2 cellular contexts compared by ENCODE assay signal in genomic region chr2:208274748-208275147, GRCh38.
TF ChIP-seq lines count a peak whose summit lies in the region.

No MANE protein-coding gene starts in this region.

TF ChIP-seq in GM23338, 12 proteins besides CTCF, POLR2A, EP300 and RAD21:
- TF ChIP-seq EZH2 (IDR thresholded peaks at IDR 0.05; ENCODE audit: low read depth, unreplicated experiment): no peak
- TF ChIP-seq CREB1 (CRISPR knock-in tag; IDR thresholded peaks at IDR 0.05; ENCODE audit: low read depth): no peak
- no peak for TF ChIP-seq EZH2phosphoT487 (IDR thresholded peaks at IDR 0.05; ENCODE audit: unreplicated experiment)
- no peak for TF ChIP-seq STAT1 (IDR thresholded peaks at IDR 0.05; ENCODE audit: unreplicated experiment)
- no peak for TF ChIP-seq ZNF331 (CRISPR knock-in tag; IDR thresholded peaks at IDR 0.05; ENCODE audit: low read depth)
- TF ChIP-seq, protein P1, sequence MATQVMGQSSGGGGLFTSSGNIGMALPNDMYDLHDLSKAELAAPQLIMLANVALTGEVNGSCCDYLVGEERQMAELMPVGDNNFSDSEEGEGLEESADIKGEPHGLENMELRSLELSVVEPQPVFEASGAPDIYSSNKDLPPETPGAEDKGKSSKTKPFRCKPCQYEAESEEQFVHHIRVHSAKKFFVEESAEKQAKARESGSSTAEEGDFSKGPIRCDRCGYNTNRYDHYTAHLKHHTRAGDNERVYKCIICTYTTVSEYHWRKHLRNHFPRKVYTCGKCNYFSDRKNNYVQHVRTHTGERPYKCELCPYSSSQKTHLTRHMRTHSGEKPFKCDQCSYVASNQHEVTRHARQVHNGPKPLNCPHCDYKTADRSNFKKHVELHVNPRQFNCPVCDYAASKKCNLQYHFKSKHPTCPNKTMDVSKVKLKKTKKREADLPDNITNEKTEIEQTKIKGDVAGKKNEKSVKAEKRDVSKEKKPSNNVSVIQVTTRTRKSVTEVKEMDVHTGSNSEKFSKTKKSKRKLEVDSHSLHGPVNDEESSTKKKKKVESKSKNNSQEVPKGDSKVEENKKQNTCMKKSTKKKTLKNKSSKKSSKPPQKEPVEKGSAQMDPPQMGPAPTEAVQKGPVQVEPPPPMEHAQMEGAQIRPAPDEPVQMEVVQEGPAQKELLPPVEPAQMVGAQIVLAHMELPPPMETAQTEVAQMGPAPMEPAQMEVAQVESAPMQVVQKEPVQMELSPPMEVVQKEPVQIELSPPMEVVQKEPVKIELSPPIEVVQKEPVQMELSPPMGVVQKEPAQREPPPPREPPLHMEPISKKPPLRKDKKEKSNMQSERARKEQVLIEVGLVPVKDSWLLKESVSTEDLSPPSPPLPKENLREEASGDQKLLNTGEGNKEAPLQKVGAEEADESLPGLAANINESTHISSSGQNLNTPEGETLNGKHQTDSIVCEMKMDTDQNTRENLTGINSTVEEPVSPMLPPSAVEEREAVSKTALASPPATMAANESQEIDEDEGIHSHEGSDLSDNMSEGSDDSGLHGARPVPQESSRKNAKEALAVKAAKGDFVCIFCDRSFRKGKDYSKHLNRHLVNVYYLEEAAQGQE (IDR thresholded peaks at IDR 0.05; ENCODE audit: unreplicated experiment): no peak
- TF ChIP-seq JUNB (IDR thresholded peaks at IDR 0.05; ENCODE audit: unreplicated experiment): no peak
- no peak for TF ChIP-seq NANOG (IDR thresholded peaks at IDR 0.05; ENCODE audit: borderline replicate concordance)
- no peak for TF ChIP-seq POLR2AphosphoS5 (IDR thresholded peaks at IDR 0.05; ENCODE audit: low read depth)
- no peak for TF ChIP-seq ZNF462 (CRISPR knock-in tag; IDR thresholded peaks at IDR 0.05)
- TF ChIP-seq ZNF114 (CRISPR knock-in tag; IDR thresholded peaks at IDR 0.05): no peak
- TF ChIP-seq ETS1 (IDR thresholded peaks at IDR 0.05): no peak

TF ChIP-seq in K562, 482 proteins besides CTCF, POLR2A, EP300 and RAD21:
- TF ChIP-seq CREB5 (CRISPR knock-in tag; IDR thresholded peaks at IDR 0.05): no peak
- TF ChIP-seq CCNT2 (IDR thresholded peaks at IDR 0.05; ENCODE audit: borderline replicate concordance, extremely low read depth, insufficient read length, low read depth, low read length): no peak
- TF ChIP-seq NCOA2 (IDR thresholded peaks at IDR 0.05; ENCODE audit: partially characterized antibody in 2 of 2): no peak
- peak; percentile 40 for TF ChIP-seq SMAD1 (IDR thresholded peaks at IDR 0.05; ENCODE audit: low read depth, low read length, partially characterized antibody)
- no peak for TF ChIP-seq PCBP1 (IDR thresholded peaks at IDR 0.05; ENCODE audit: low read depth, low read length, poor library complexity, severe bottlenecking)
- peak; percentile 94 for TF ChIP-seq NFIX (CRISPR knock-in tag; IDR thresholded peaks at IDR 0.05; ENCODE audit: low read depth)
- no peak for TF ChIP-seq NRF1 (conservative IDR thresholded peaks at IDR 0.05 in 1 of 2, IDR thresholded peaks at IDR 0.05 in 1 of 2)
- no peak for TF ChIP-seq MLLT1 (IDR thresholded peaks at IDR 0.05)
- no peak for TF ChIP-seq DACH1 (IDR thresholded peaks at IDR 0.05; ENCODE audit: partially characterized antibody)
- TF ChIP-seq ARID1B (IDR thresholded peaks at IDR 0.05): no peak
- TF ChIP-seq MEF2A (IDR thresholded peaks at IDR 0.05; ENCODE audit: control insufficient read depth, low read depth, low read length): no peak
- no peak for TF ChIP-seq ZBTB1 (CRISPR knock-in tag; IDR thresholded peaks at IDR 0.05; ENCODE audit: borderline replicate concordance, low read depth)
- TF ChIP-seq, protein P2, sequence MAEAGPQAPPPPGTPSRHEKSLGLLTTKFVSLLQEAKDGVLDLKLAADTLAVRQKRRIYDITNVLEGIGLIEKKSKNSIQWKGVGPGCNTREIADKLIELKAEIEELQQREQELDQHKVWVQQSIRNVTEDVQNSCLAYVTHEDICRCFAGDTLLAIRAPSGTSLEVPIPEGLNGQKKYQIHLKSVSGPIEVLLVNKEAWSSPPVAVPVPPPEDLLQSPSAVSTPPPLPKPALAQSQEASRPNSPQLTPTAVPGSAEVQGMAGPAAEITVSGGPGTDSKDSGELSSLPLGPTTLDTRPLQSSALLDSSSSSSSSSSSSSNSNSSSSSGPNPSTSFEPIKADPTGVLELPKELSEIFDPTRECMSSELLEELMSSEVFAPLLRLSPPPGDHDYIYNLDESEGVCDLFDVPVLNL (CRISPR knock-in tag; IDR thresholded peaks at IDR 0.05; ENCODE audit: low read depth): no peak
- no peak for TF ChIP-seq KDM1A (IDR thresholded peaks at IDR 0.05)
- no peak for TF ChIP-seq MED1 (CRISPR knock-in tag; IDR thresholded peaks at IDR 0.05; ENCODE audit: borderline replicate concordance)
- TF ChIP-seq XRCC3 (IDR thresholded peaks at IDR 0.05): no peak
- TF ChIP-seq NFIC (IDR thresholded peaks at IDR 0.05): peak; percentile 96
- no peak for TF ChIP-seq ZNF217 (CRISPR knock-in tag; IDR thresholded peaks at IDR 0.05)
- TF ChIP-seq BCL6 (CRISPR knock-in tag; IDR thresholded peaks at IDR 0.05): no peak
- TF ChIP-seq, protein P3, sequence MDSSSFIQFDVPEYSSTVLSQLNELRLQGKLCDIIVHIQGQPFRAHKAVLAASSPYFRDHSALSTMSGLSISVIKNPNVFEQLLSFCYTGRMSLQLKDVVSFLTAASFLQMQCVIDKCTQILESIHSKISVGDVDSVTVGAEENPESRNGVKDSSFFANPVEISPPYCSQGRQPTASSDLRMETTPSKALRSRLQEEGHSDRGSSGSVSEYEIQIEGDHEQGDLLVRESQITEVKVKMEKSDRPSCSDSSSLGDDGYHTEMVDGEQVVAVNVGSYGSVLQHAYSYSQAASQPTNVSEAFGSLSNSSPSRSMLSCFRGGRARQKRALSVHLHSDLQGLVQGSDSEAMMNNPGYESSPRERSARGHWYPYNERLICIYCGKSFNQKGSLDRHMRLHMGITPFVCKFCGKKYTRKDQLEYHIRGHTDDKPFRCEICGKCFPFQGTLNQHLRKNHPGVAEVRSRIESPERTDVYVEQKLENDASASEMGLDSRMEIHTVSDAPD (CRISPR knock-in tag; IDR thresholded peaks at IDR 0.05): no peak
- TF ChIP-seq COPS2 (conservative IDR thresholded peaks at IDR 0.05): no peak
TF ChIP-seq in K562: peak in this region for 3.
